Comparison of ENCODE assay signal across 22 cellular contexts in genomic region chr7:36357054-36357453, GRCh38. TPM values are rescaled to one million over a fixed set of nuclear protein-coding genes. Genes with fewer than 3 reads are reported as not detected.
"Had no signal": no experiment of that assay in that cellular context is flagged by ENCODE, and none has a peak within 500 bp of the region (broad histone marks: within the 10 kb centered on the region; RNA-seq: fewer than 3 reads in every experiment).

No MANE protein-coding gene starts in this region.

- H3K27ac ChIP-seq: epithelial cell of prostate, gastroesophageal sphincter, ovary, right lobe of liver, testis, tibial artery had no signal

- ATAC-seq: esophagus mucosa; gastroesophageal sphincter; left lobe of liver; naive thymus-derived CD8-positive, alpha-beta T cell; right lobe of liver; stimulated activated naive B cell treated with anti-CD40 and anti-IgM and Interleukin-4, amounts not matched to agents 10 μg/mL and 1 μg/mL and 100 μg/mL, for 72 hours had no signal

- DNase-seq: cerebellar nuclear complex; effector CD8-positive, alpha-beta T cell; endodermal cell; foreskin fibroblast; glutamatergic neuron; kidney; naive thymus-derived CD8-positive, alpha-beta T cell; nephron progenitor cell; ovary; right lobe of liver; small intestine; stimulated activated CD4-positive, alpha-beta T cell treated with anti-CD3 and anti-CD28 coated beads, Interleukin-15, amount 100 ng/mL, for 24 hours; stimulated activated CD4-positive, alpha-beta T cell treated with anti-CD3 and anti-CD28 coated beads, Interleukin-2, amount 100 ng/mL, for 48 hours; stimulated activated naive B cell treated with anti-CD40 and anti-IgM and Interleukin-4, amounts not matched to agents 10 μg/mL and 1 μg/mL and 100 μg/mL, for 72 hours; testis; tibial artery had no signal

- H3K36me3 ChIP-seq: ovary, right lobe of liver had no signal

- H3K9me3 ChIP-seq: gastroesophageal sphincter, ovary, right lobe of liver, testis, tibial artery had no signal

- H3K4me3 ChIP-seq: gastroesophageal sphincter, lung, ovary, right lobe of liver, testis, tibial artery had no signal

- H3K27me3 ChIP-seq: gastroesophageal sphincter, ovary, right lobe of liver, testis, tibial artery had no signal

- H3K4me1 ChIP-seq: gastroesophageal sphincter, right lobe of liver, testis, tibial artery had no signal

- FAIRE-seq: colon, kidney, small intestine had no signal

RNA-seq across cellular contexts. Expression of gene ANLN, which starts 32.6 kb away (rescaled TPM):
- polyA plus RNA-seq: naive thymus-derived CD8-positive, alpha-beta T cell had no signal
